26 cellular contexts compared by ENCODE assay signal in genomic region chr2:153165021-153165420, GRCh38.
"Had no signal": no experiment of that assay in that cellular context is flagged by ENCODE, and none has a peak within 500 bp of the region (broad histone marks: within the 10 kb centered on the region; RNA-seq: fewer than 3 reads in every experiment).

No MANE protein-coding gene starts in this region.

- FAIRE-seq: TTC549 had no signal

- H3K4me1 Mint-ChIP-seq: activated B cell treated with CpG ODN at 0.5 μM for 24 hours; activated CD4-positive, alpha-beta T cell treated with anti-CD3 and anti-CD28 coated beads, Interleukin-2, amount 10 ng/mL, durations not matched to agents 24 days and 14 days; activated CD8-positive, alpha-beta memory T cell treated with anti-CD3 and anti-CD28 coated beads, Interleukin-2, amount 10 ng/mL, durations not matched to agents 7 days and 5 days; activated naive CD4-positive, alpha-beta T cell treated with anti-CD3 and anti-CD28 coated beads, Interleukin-2, amount 50 U/mL, for 24 hours; T-cell had no signal

- H3K4me3 Mint-ChIP-seq: activated B cell treated with CpG ODN at 0.5 μM for 24 hours; activated CD4-positive, alpha-beta T cell treated with anti-CD3 and anti-CD28 coated beads, Interleukin-2, amount 10 ng/mL, durations not matched to agents 24 days and 14 days; activated CD8-positive, alpha-beta memory T cell treated with anti-CD3 and anti-CD28 coated beads, Interleukin-2, amount 10 ng/mL, durations not matched to agents 7 days and 5 days; activated naive CD4-positive, alpha-beta T cell treated with anti-CD3 and anti-CD28 coated beads, Interleukin-2, amount 50 U/mL, for 24 hours; activated T-cell treated with anti-CD3 and anti-CD28 coated beads, Interleukin-2, amount 50 U/mL, for 24 hours; activated T-helper 1 cell treated with anti-CD3 and anti-CD28 coated beads, Interleukin-12 subunit alpha, Interleukin-12 subunit beta, Interleukin-2, Interleukin-4 antibody, amounts not matched to agents 30 ng/mL and 10 ng/mL and 1 ng/mL, durations not matched to agents 14 hours and 24 hours and 36 hours; T-cell had no signal

- ATAC-seq: activated CD8-positive, alpha-beta memory T cell treated with anti-CD3 and anti-CD28 coated beads, Interleukin-2, amount 10 ng/mL, durations not matched to agents 7 days and 5 days; Right ventricle myocardium inferior; T-cell had no signal

- H3K27me3 ChIP-seq: breast epithelium, colonic mucosa had no signal

- DNase-seq: activated B cell treated with CpG ODN at 0.5 μM for 24 hours; activated CD4-positive, alpha-beta T cell treated with anti-CD3 and anti-CD28 coated beads for 1 hour; activated CD4-positive, alpha-beta T cell treated with anti-CD3 and anti-CD28 coated beads, Interleukin-2, amount 10 ng/mL, durations not matched to agents 24 days and 14 days; activated CD4-positive, alpha-beta T cell treated with anti-CD3 and anti-CD28 coated beads, Interleukin-2, amount 50 U/mL, for 48 hours; activated CD8-positive, alpha-beta memory T cell treated with anti-CD3 and anti-CD28 coated beads, Interleukin-2, amount 10 ng/mL, durations not matched to agents 7 days and 5 days; activated effector memory CD4-positive, alpha-beta T cell treated with Interleukin-2 at 50 U/mL for 16 hours; activated naive CD4-positive, alpha-beta T cell; activated T-cell treated with anti-CD3 and anti-CD28 coated beads, Interleukin-2, amount 50 U/mL, for 24 hours; aorta; caudate nucleus; colonic mucosa; Kasumi-1; KBM-7; NCI-H1694 treated with DMSO at 0.1 percent for 48 hours; NCI-H2081 treated with DMSO at 0.1 percent for 48 hours; NCI-H526; RPMI8226; T-cell; T-helper 2 cell; T1000 had no signal

- H3K27ac Mint-ChIP-seq: activated B cell treated with CpG ODN at 0.5 μM for 24 hours; activated CD4-positive, alpha-beta T cell treated with anti-CD3 and anti-CD28 coated beads, Interleukin-2, amount 10 ng/mL, durations not matched to agents 24 days and 14 days; activated CD8-positive, alpha-beta memory T cell treated with anti-CD3 and anti-CD28 coated beads, Interleukin-2, amount 10 ng/mL, durations not matched to agents 7 days and 5 days; activated naive CD4-positive, alpha-beta T cell treated with anti-CD3 and anti-CD28 coated beads, Interleukin-2, amount 50 U/mL, for 24 hours; activated T-cell treated with anti-CD3 and anti-CD28 coated beads, Interleukin-2, amount 50 U/mL, for 24 hours; activated T-helper 1 cell treated with anti-CD3 and anti-CD28 coated beads, Interleukin-12 subunit alpha, Interleukin-12 subunit beta, Interleukin-2, Interleukin-4 antibody, amounts not matched to agents 30 ng/mL and 10 ng/mL and 1 ng/mL, durations not matched to agents 14 hours and 24 hours and 36 hours; T-cell had no signal

- H3K27ac ChIP-seq: breast epithelium, colonic mucosa, SK-N-MC had no signal

- H3K9me3 Mint-ChIP-seq: activated B cell treated with CpG ODN at 0.5 μM for 24 hours; activated CD4-positive, alpha-beta T cell treated with anti-CD3 and anti-CD28 coated beads, Interleukin-2, amount 10 ng/mL, durations not matched to agents 24 days and 14 days; activated naive CD4-positive, alpha-beta T cell treated with anti-CD3 and anti-CD28 coated beads, Interleukin-2, amount 50 U/mL, for 24 hours; activated T-cell treated with anti-CD3 and anti-CD28 coated beads, Interleukin-2, amount 50 U/mL, for 24 hours; activated T-helper 1 cell treated with anti-CD3 and anti-CD28 coated beads, Interleukin-12 subunit alpha, Interleukin-12 subunit beta, Interleukin-2, Interleukin-4 antibody, amounts not matched to agents 30 ng/mL and 10 ng/mL and 1 ng/mL, durations not matched to agents 14 hours and 24 hours and 36 hours had no signal

- H3K36me3 Mint-ChIP-seq: activated CD8-positive, alpha-beta memory T cell treated with anti-CD3 and anti-CD28 coated beads, Interleukin-2, amount 10 ng/mL, durations not matched to agents 7 days and 5 days; activated naive CD4-positive, alpha-beta T cell treated with anti-CD3 and anti-CD28 coated beads, Interleukin-2, amount 50 U/mL, for 24 hours; T-cell had no signal

- H3K9me3 ChIP-seq: breast epithelium, colonic mucosa had no signal

- H3K27me3 Mint-ChIP-seq: activated B cell treated with CpG ODN at 0.5 μM for 24 hours; activated CD4-positive, alpha-beta T cell treated with anti-CD3 and anti-CD28 coated beads, Interleukin-2, amount 10 ng/mL, durations not matched to agents 24 days and 14 days; activated CD8-positive, alpha-beta memory T cell treated with anti-CD3 and anti-CD28 coated beads, Interleukin-2, amount 10 ng/mL, durations not matched to agents 7 days and 5 days; activated naive CD4-positive, alpha-beta T cell treated with anti-CD3 and anti-CD28 coated beads, Interleukin-2, amount 50 U/mL, for 24 hours; activated T-cell treated with anti-CD3 and anti-CD28 coated beads, Interleukin-2, amount 50 U/mL, for 24 hours; T-cell had no signal
